14 cellular contexts compared by ENCODE assay signal in the genomic region with DNA sequence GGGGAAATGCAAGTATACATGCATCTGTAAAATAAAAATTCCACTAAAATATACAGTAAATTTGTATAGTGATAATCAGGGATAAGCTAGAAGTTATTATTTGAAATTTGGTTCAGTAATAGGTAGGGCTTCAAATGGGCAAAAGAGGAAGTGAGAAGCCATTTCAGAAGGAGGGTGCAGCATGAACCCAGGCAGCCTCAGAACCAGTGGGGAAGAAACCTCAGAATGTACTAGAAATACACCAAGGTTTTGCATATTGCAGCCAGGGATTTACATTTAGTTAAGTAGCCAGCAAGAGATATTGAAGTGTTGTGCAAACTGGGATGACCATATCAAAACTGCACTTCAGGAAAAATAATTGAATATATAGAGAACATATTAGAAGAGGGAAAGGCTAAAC.
DNase-seq lines count a peak whose midpoint lies in the region; ATAC-seq and TF ChIP-seq lines count a peak whose summit lies in the region.
"Had no signal": no experiment of that assay in that cellular context is flagged by ENCODE, and none has a peak within 500 bp of the region (broad histone marks: within the 10 kb centered on the region; RNA-seq: fewer than 3 reads in every experiment).

No MANE protein-coding gene starts in this region.

- peak; percentile 99 for ATAC-seq in GM18505 (IDR thresholded peaks at IDR 0.05; ENCODE audit: unreplicated experiment)
- peak; percentile 98 for ATAC-seq in GM21360 (IDR thresholded peaks at IDR 0.05; ENCODE audit: unreplicated experiment)
- peak; percentile 85 for ATAC-seq in HG02973 (IDR thresholded peaks at IDR 0.05; ENCODE audit: unreplicated experiment)
- no peak for ATAC-seq in activated T-cell treated with anti-CD3 and anti-CD28 coated beads, Interleukin-2, amount 50 U/mL, for 72 hours (replicated peaks in 1 of 2)
- no peak for ATAC-seq in activated CD4-positive, CD25-positive, alpha-beta regulatory T cell treated with anti-CD3 and anti-CD28 coated beads, Interleukin-2, amount 50 U/mL, for 24 hours
- ATAC-seq: gastroesophageal sphincter, WTC11 had no signal

- H4K20me1 ChIP-seq in MM.1S (ENCODE audit: insufficient read depth, low read length): no peaks in the 10 kb centered on the region

- peak overlapping the region; percentile 18; the same call in 1 of the 2 replicates for H3K27ac ChIP-seq in MM.1S (ENCODE audit: low read length)
- H3K27ac ChIP-seq: gastroesophageal sphincter, left ventricle myocardium inferior had no signal

- no peaks in the 10 kb centered on the region for H3K4me1 Mint-ChIP-seq in activated T-cell treated with anti-CD3 and anti-CD28 coated beads, Interleukin-2, amount 50 U/mL, for 72 hours (ENCODE audit: low read depth)

- H3K36me3 ChIP-seq in MM.1S (replicated peaks; ENCODE audit: insufficient read depth, low read length): no peaks in the 10 kb centered on the region
- H3K36me3 ChIP-seq: gastroesophageal sphincter, left ventricle myocardium inferior had no signal

- no peaks in the 10 kb centered on the region for H3K36me3 Mint-ChIP-seq in activated T-cell treated with anti-CD3 and anti-CD28 coated beads, Interleukin-2, amount 50 U/mL, for 72 hours (ENCODE audit: insufficient read depth in 2 of 2)

- no peak overlapping the region for H3K9ac ChIP-seq in MM.1S (ENCODE audit: low read length)

- no peaks in the 10 kb centered on the region for H3K27me3 ChIP-seq in MM.1S (replicated peaks; ENCODE audit: insufficient read depth, low read length)
- H3K27me3 ChIP-seq: gastroesophageal sphincter had no signal

- TF ChIP-seq POLR2A in GM18505 (IDR thresholded peaks at IDR 0.05; ENCODE audit: borderline replicate concordance, extremely low read depth, insufficient read depth, insufficient read length): no peak

- peak; percentile 36 for DNase-seq in MM.1S
- no peak for DNase-seq in activated T-cell treated with anti-CD3 and anti-CD28 coated beads, Interleukin-2, amount 50 U/mL, for 72 hours
- DNase-seq in KG1 (lab: John Stamatoyannopoulos, UW): no peak
- no peak for DNase-seq in activated gamma-delta T cell treated with Interleukin-2 at 50 U/mL for 16 hours
- DNase-seq: activated naive CD4-positive, alpha-beta T cell treated with Interleukin-2 at 50 U/mL for 16 hours; left ventricle myocardium inferior; NCI-H1417 treated with DMSO at 0.1 percent for 48 hours; OCI-M1 had no signal

- peaks cover 9% of the 10 kb centered on the region for H3K4me1 ChIP-seq in MM.1S (ENCODE audit: low read length)
- H3K4me1 ChIP-seq: gastroesophageal sphincter had no signal

- H3K9me3 ChIP-seq in MM.1S (replicated peaks; ENCODE audit: insufficient read depth, low read length): no peaks in the 10 kb centered on the region
- H3K9me3 ChIP-seq: gastroesophageal sphincter had no signal

- no peaks in the 10 kb centered on the region for H3K9me2 ChIP-seq in MM.1S (replicated peaks; ENCODE audit: insufficient read depth, low read length)

- H3K27me3 Mint-ChIP-seq in activated T-cell treated with anti-CD3 and anti-CD28 coated beads, Interleukin-2, amount 50 U/mL, for 72 hours (ENCODE audit: low read depth): no peaks in the 10 kb centered on the region

- no peaks in the 10 kb centered on the region for H3F3A ChIP-seq in MM.1S (ENCODE audit: insufficient read depth, low read length)

- no peak overlapping the region for H3K27ac Mint-ChIP-seq in activated T-cell treated with anti-CD3 and anti-CD28 coated beads, Interleukin-2, amount 50 U/mL, for 72 hours
- H3K27ac Mint-ChIP-seq: WTC11 had no signal

- no peak overlapping the region for H3K4me3 Mint-ChIP-seq in activated T-cell treated with anti-CD3 and anti-CD28 coated beads, Interleukin-2, amount 50 U/mL, for 72 hours
- H3K4me3 Mint-ChIP-seq: WTC11 had no signal

- H2AFZ ChIP-seq in MM.1S (ENCODE audit: low read length): no peak overlapping the region

- no peak for TF ChIP-seq CTCF in MM.1S (IDR thresholded peaks at IDR 0.05; ENCODE audit: low read length)

- no peak overlapping the region for H3K4me3 ChIP-seq in MM.1S (ENCODE audit: low read length)
- H3K4me3 ChIP-seq: gastroesophageal sphincter, left ventricle myocardium inferior had no signal

- peaks cover 0 to 2% of the 10 kb centered on the region in 2 donors for H3K9me3 Mint-ChIP-seq in activated T-cell treated with anti-CD3 and anti-CD28 coated beads, Interleukin-2, amount 50 U/mL, for 72 hours

- peak overlapping the region; percentile 29; the same call in 1 of the 2 replicates for H3K4me2 ChIP-seq in MM.1S (ENCODE audit: low read depth, low read length)

- H3K79me2 ChIP-seq in MM.1S (ENCODE audit: low read length): no peaks in the 10 kb centered on the region

Comparison
In these comparisons a context has a peak if more than half of its experiments do, and no peak if none do; other contexts are left out.
1. ATAC-seq: peak in GM18505 (single experiment), GM21360 (single experiment) and HG02973 (single experiment); none in activated T-cell treated with anti-CD3 and anti-CD28 coated beads, Interleukin-2, amount 50 U/mL, for 72 hours (0 of 2) and activated CD4-positive, CD25-positive, alpha-beta regulatory T cell treated with anti-CD3 and anti-CD28 coated beads, Interleukin-2, amount 50 U/mL, for 24 hours (0 of 2).